In the genomic region with DNA sequence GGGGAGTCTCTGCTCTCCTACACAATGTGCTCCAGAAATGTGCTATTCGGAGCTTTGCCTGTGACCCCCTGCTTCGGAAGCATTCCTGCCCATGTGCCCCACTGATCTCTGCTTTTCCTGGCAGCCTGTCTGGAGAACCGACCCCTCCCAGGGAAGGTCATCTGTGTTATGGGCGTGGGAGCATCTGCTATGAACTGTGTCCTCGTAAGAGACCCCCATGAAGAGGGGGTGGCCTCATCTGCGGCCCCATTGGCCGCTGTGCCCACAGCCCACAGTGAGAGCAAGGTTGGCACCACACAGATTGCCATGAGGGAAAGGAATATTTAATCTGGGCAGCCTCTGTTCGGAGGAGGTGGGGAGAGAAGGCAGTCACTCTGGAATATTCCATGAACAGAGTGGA, we compare ENCODE assay signal across 21 cellular contexts. TPM values are rescaled to one million over a fixed set of nuclear protein-coding genes. Genes with fewer than 3 reads are reported as not detected.
DNase-seq lines count a peak whose midpoint lies in the region; ATAC-seq and TF ChIP-seq lines count a peak whose summit lies in the region.
"Had no signal": no experiment of that assay in that cellular context is flagged by ENCODE, and none has a peak within 500 bp of the region (broad histone marks: within the 10 kb centered on the region; RNA-seq: fewer than 3 reads in every experiment).

No MANE protein-coding gene starts in this region.

- no peak for DNase-seq in central memory CD8-positive, alpha-beta T cell (ENCODE audit: low spot score in 2 of 2)
- DNase-seq in naive B cell (no peak), upper lobe of right lung (peak; percentile 63), MV-4-11 (lab: John Stamatoyannopoulos, UW) (no peak), kidney glomerular epithelial cell (lab: John Stamatoyannopoulos, UW) (no peak)
- DNase-seq in activated CD4-positive, alpha-beta T cell treated with anti-CD3 and anti-CD28 coated beads for 4 hours = no peak
- DNase-seq: ACHN, DMS79, HFFc6, NCI-H1092, NCI-H1436 treated with DMSO at 0.1 percent for 48 hours, NCI-H2081, NCI-H2171 treated with DMSO at 0.1 percent for 48 hours, NCI-H446, NCI-H69, OCI-M1, SHP77 treated with DMSO at 0.1 percent for 48 hours had no signal

- H3K36me3 ChIP-seq in upper lobe of right lung = no peaks in the 10 kb centered on the region

- H3K27me3 Mint-ChIP-seq in IgD-negative memory B cell (peaks cover 2% of the 10 kb centered on the region), naive B cell (no peaks in the 10 kb centered on the region)
- H3K27me3 Mint-ChIP-seq in central memory CD8-positive, alpha-beta T cell = no peaks in the 10 kb centered on the region

- H3K4me1 Mint-ChIP-seq in IgD-negative memory B cell (peaks cover 45 to 64% (median 48%) of the 10 kb centered on the region in 3 donors), naive B cell (peaks cover 46 to 94% (median 67%) of the 10 kb centered on the region in 3 donors)
- H3K4me1 Mint-ChIP-seq in central memory CD8-positive, alpha-beta T cell = peaks cover 20% of the 10 kb centered on the region

- H3K27ac ChIP-seq in upper lobe of right lung = no peak overlapping the region
- H3K27ac ChIP-seq: C4-2B had no signal

- no peaks in the 10 kb centered on the region for H3K9me3 ChIP-seq in upper lobe of right lung

- H3K27ac Mint-ChIP-seq in IgD-negative memory B cell (peak overlapping the region; percentile 76 to 97 (median 96)), naive B cell (peak overlapping the region; percentile 70 to 98 (median 89))
- peak overlapping the region; percentile 63 for H3K27ac Mint-ChIP-seq in central memory CD8-positive, alpha-beta T cell (ENCODE audit: low read depth)
- H3K27ac Mint-ChIP-seq: HFFc6 had no signal

- no peaks in the 10 kb centered on the region for H3K9me3 Mint-ChIP-seq in IgD-negative memory B cell
- H3K9me3 Mint-ChIP-seq in central memory CD8-positive, alpha-beta T cell = no peaks in the 10 kb centered on the region
- peaks cover 0 to 4% (median under 1%) of the 10 kb centered on the region in 7 donors for H3K9me3 Mint-ChIP-seq in naive B cell

- no peak for TF ChIP-seq CTCF in upper lobe of right lung (IDR thresholded peaks at IDR 0.05)

- H3K36me3 Mint-ChIP-seq in IgD-negative memory B cell (peaks cover 2% of the 10 kb centered on the region), naive B cell (peaks cover 0 to under 1% of the 10 kb centered on the region in 2 donors)
- H3K36me3 Mint-ChIP-seq in central memory CD8-positive, alpha-beta T cell (ENCODE audit: insufficient read depth) = peaks cover 3% of the 10 kb centered on the region

- H3K4me1 ChIP-seq in upper lobe of right lung = no peaks in the 10 kb centered on the region

- intact Hi-C loops in upper lobe of right lung (cut with DNase I) = no loop called here

- H3K4me3 Mint-ChIP-seq in IgD-negative memory B cell = peak overlapping the region in 3 of 4 donors; percentile 6 to 89 (median 83)
- H3K4me3 Mint-ChIP-seq in central memory CD8-positive, alpha-beta T cell = no peak overlapping the region
- H3K4me3 Mint-ChIP-seq in naive B cell = peak overlapping the region in 6 of 8 donors; percentile 60 to 85 (median 80)
- H3K4me3 Mint-ChIP-seq: HFFc6 had no signal

- H3K4me3 ChIP-seq in upper lobe of right lung = no peak overlapping the region

- H3K27me3 ChIP-seq in upper lobe of right lung = no peaks in the 10 kb centered on the region

- no peak for ATAC-seq in central memory CD8-positive, alpha-beta T cell (replicated peaks; ENCODE audit: extremely low read depth, poor library complexity, severe bottlenecking)
- ATAC-seq in naive B cell (ENCODE audit: low read depth in 2 of 2) (no peak), upper lobe of right lung (no peak)
- ATAC-seq: SK-N-SH treated with all-trans-retinoic acid at 6 μM for 48 hours had no signal

RNA-seq across cellular contexts. Expression of gene IRF4, which starts 32.7 kb away (rescaled TPM):
- polyA plus RNA-seq in IgD-negative memory B cell (22.9 TPM), naive B cell (ENCODE audit: low read depth in 6 of 6) (10 to 100 TPM; 20.8 to 45.7 (median 34.9) TPM)
- 3.7 TPM for total RNA-seq in upper lobe of right lung
- total RNA-seq: HFFc6, HT-29 had no signal
